Comparison of ENCODE assay signal across 14 cellular contexts in genomic region chr2:131646669-131647297, GRCh38.
DNase-seq lines count a peak whose midpoint lies in the region; ATAC-seq and TF ChIP-seq lines count a peak whose summit lies in the region.
"Had no signal": no experiment of that assay in that cellular context is flagged by ENCODE, and none has a peak within 500 bp of the region (broad histone marks: within the 10 kb centered on the region; RNA-seq: fewer than 3 reads in every experiment).

No MANE protein-coding gene starts in this region.

- H3K36me3 ChIP-seq in heart right ventricle (no peaks in the 10 kb centered on the region), thoracic aorta (no peaks in the 10 kb centered on the region), Caco-2 (ENCODE audit: control insufficient read depth, insufficient read depth, low read length) (no peaks in the 10 kb centered on the region)

- H3K4me1 ChIP-seq in heart right ventricle (peaks cover 0 to 3% (median 0%) of the 10 kb centered on the region in 9 donors), thoracic aorta (ENCODE audit: control insufficient read depth in 1 of 2, low read depth in 2 of 2) (no peaks in the 10 kb centered on the region), Caco-2 (no peaks in the 10 kb centered on the region)

- 23 to 24% methylated on average over 47 of the region's 47 CpGs for WGBS in heart right ventricle, 2 donors

- CTCF ChIA-PET in Caco-2 (lab: Charles Lee) = no interaction called here

- H3K27ac ChIP-seq in heart right ventricle (no peak overlapping the region), thoracic aorta (no peak overlapping the region)

- H3K4me3 ChIP-seq in heart right ventricle (peak overlapping the region in 8 of 10 donors; percentile 14 to 48 (median 35)), cardiac fibroblast (replicated peaks in 1 of 2; ENCODE audit: low read depth in 2 of 2, low read length in 2 of 2) (peak overlapping the region; percentile 15 to 26), thoracic aorta (peak overlapping the region; percentile 33), Caco-2 (ENCODE audit: low read depth, low read length) (no peak overlapping the region)

- H3K9me3 Mint-ChIP-seq in Caco-2 (ENCODE audit: unreplicated experiment) = no peaks in the 10 kb centered on the region

- H3K9me3 ChIP-seq in heart right ventricle (no peaks in the 10 kb centered on the region), thoracic aorta (no peaks in the 10 kb centered on the region), Caco-2 (no peaks in the 10 kb centered on the region)

- H3K27me3 Mint-ChIP-seq in Caco-2 (ENCODE audit: insufficient read depth, unreplicated experiment) = peaks cover 16% of the 10 kb centered on the region

- intact Hi-C loops in heart right ventricle (cut with DNase I) = no loop called here
- intact Hi-C loops in Right ventricle myocardium superior (cut with DNase I) = no loop called here
- intact Hi-C loops in Caco-2 (cut with micrococcal nuclease; ENCODE audit: unreplicated experiment) = no loop called here

- no peak for TF ChIP-seq CTCF in heart right ventricle (IDR thresholded peaks at IDR 0.05)
- no peak for TF ChIP-seq CTCF in cardiac fibroblast (IDR thresholded peaks at IDR 0.05; ENCODE audit: low read depth, low read length)
- TF ChIP-seq CTCF in thoracic aorta (IDR thresholded peaks at IDR 0.05) = no peak
- TF ChIP-seq CTCF in Caco-2 (IDR thresholded peaks at IDR 0.05; ENCODE audit: insufficient read depth in 1 of 2, low read depth in 1 of 2, low read length in 1 of 2, severe bottlenecking in 1 of 2, unreplicated experiment in 1 of 2) = no peak

- H3K27me3 ChIP-seq in heart right ventricle (peaks cover 0 to 31% (median 16%) of the 10 kb centered on the region in 7 donors), thoracic aorta (replicated peaks; ENCODE audit: insufficient read depth) (no peaks in the 10 kb centered on the region), Caco-2 (replicated peaks; ENCODE audit: control insufficient read depth, insufficient read depth, low read length) (no peaks in the 10 kb centered on the region)

- POLR2A ChIA-PET in Caco-2 (lab: Charles Lee) = no interaction called here

- H3K27ac Mint-ChIP-seq in Caco-2 (ENCODE audit: unreplicated experiment) = no peak overlapping the region

- no peak overlapping the region for H3K4me3 Mint-ChIP-seq in Caco-2 (ENCODE audit: unreplicated experiment)

- ATAC-seq in heart right ventricle = no peak
- ATAC-seq in Right ventricle myocardium superior (ENCODE audit: poor library complexity) = no peak
- no peak for ATAC-seq in thoracic aorta (ENCODE audit: insufficient number of reproducible peaks, low FRiP score, low read depth)
- ATAC-seq in HG02840 (IDR thresholded peaks at IDR 0.05; ENCODE audit: low FRiP score, unreplicated experiment) = no peak

- DNase-seq in heart right ventricle (no peak), Right ventricle myocardium superior (no peak), cardiac fibroblast (ENCODE audit: low read depth in 2 of 2) (peak in 1 of 2 donors; percentile 5), left kidney (ENCODE audit: low read depth, low spot score) (peak; percentile 36), thoracic aorta (ENCODE audit: low spot score) (no peak), Caco-2 (no peak), HuH-7.5 (ENCODE audit: low spot score) (no peak)
- DNase-seq: activated T-cell treated with anti-CD3 and anti-CD28 coated beads, Interleukin-2, amount 50 U/mL, for 48 hours; KG1; midbrain; NCI-H1417 treated with DMSO at 0.1 percent for 48 hours; NCI-H226; T1000 had no signal

- H3K4me1 Mint-ChIP-seq in Caco-2 (ENCODE audit: low read depth, unreplicated experiment) = no peaks in the 10 kb centered on the region

- BruUV-seq in Caco-2 (replicated peaks; lab: Mats Ljungman, UMichigan) = no TSS peak

- no peaks in the 10 kb centered on the region for H3K36me3 Mint-ChIP-seq in Caco-2 (ENCODE audit: insufficient read depth, unreplicated experiment)
